ENCODE assay signal across 15 cellular contexts in genomic region chr6:36555750-36556252, GRCh38. TPM values are rescaled to one million over a fixed set of nuclear protein-coding genes. Genes with fewer than 3 reads are reported as not detected.
A peak's percentile ranks its signal among the peaks of the same experiment; 100 is the strongest.
DNase-seq lines count a peak whose midpoint lies in the region; ATAC-seq and TF ChIP-seq lines count a peak whose summit lies in the region.
"Had no signal": no experiment of that assay in that cellular context is flagged by ENCODE, and none has a peak within 500 bp of the region (broad histone marks: within the 10 kb centered on the region; RNA-seq: fewer than 3 reads in every experiment).

No MANE protein-coding gene starts in this region.

- peaks cover 47% of the 10 kb centered on the region for H3K4me1 Mint-ChIP-seq in CD14-positive monocyte
- H3K4me1 Mint-ChIP-seq in stimulated activated memory B cell treated with anti-CD40 and anti-IgM and Interleukin-4, amounts not matched to agents 10 μg/mL and 1 μg/mL and 100 μg/mL, for 72 hours = peaks cover 28% of the 10 kb centered on the region
- H3K4me1 Mint-ChIP-seq in stimulated activated naive B cell treated with anti-CD40 and anti-IgM and Interleukin-4, amounts not matched to agents 10 μg/mL and 1 μg/mL and 100 μg/mL, for 72 hours = peaks cover 15 to 26% of the 10 kb centered on the region in 2 donors

- no peaks in the 10 kb centered on the region for H3K9me3 ChIP-seq in OCI-LY7 (ENCODE audit: low read length)
- no peaks in the 10 kb centered on the region for H3K9me3 ChIP-seq in A673 (ENCODE audit: low read depth, low read length, poor library complexity, severe bottlenecking)
- H3K9me3 ChIP-seq: Caco-2 had no signal

- DNase-seq in CD14-positive monocyte (ENCODE audit: low spot score) = no peak
- DNase-seq in OCI-LY7 (ENCODE audit: low spot score) = no peak
- DNase-seq in islet precursor cell = peak; percentile 5
- DNase-seq in A673 (ENCODE audit: low spot score) = no peak
- DNase-seq in SW 1271 (lab: John Stamatoyannopoulos, UW) = no peak
- no peak for DNase-seq in KG1 (lab: John Stamatoyannopoulos, UW)
- no peak for DNase-seq in stimulated activated naive B cell treated with anti-CD40 and anti-IgM and Interleukin-4, amounts not matched to agents 10 μg/mL and 1 μg/mL and 100 μg/mL, for 72 hours
- DNase-seq: Caco-2; CD8-positive, alpha-beta memory T cell; DMS53; GF-D8; HCEC 1CT had no signal

- H2AFZ ChIP-seq in OCI-LY7 (ENCODE audit: low read length) = peak overlapping the region; percentile 66; the same call in 1 of the 2 replicates

- BruUV-seq in OCI-LY7 (replicated peaks; lab: Mats Ljungman, UMichigan) = no TSS peak
- no TSS peak for BruUV-seq in A673 (replicated peaks; lab: Mats Ljungman, UMichigan)

- POLR2A ChIA-PET in OCI-LY7 (lab: Charles Lee) = no interaction called here
- POLR2A ChIA-PET in A673 (lab: Charles Lee; ENCODE audit: low non-redundant PET) = interaction anchor here (0.6 kb wide), 1 partner anchor 17 kb away, joined by 16 read pairs; no protein-coding TSS in a partner anchor

- H3K9me2 ChIP-seq in OCI-LY7 (ENCODE audit: insufficient read depth, low read length) = no peaks in the 10 kb centered on the region

- H3K36me3 Mint-ChIP-seq in CD14-positive monocyte = no peaks in the 10 kb centered on the region
- no peaks in the 10 kb centered on the region for H3K36me3 Mint-ChIP-seq in stimulated activated memory B cell treated with anti-CD40 and anti-IgM and Interleukin-4, amounts not matched to agents 10 μg/mL and 1 μg/mL and 100 μg/mL, for 72 hours
- H3K36me3 Mint-ChIP-seq in stimulated activated naive B cell treated with anti-CD40 and anti-IgM and Interleukin-4, amounts not matched to agents 10 μg/mL and 1 μg/mL and 100 μg/mL, for 72 hours = no peaks in the 10 kb centered on the region

- H3K4me1 ChIP-seq in OCI-LY7 (ENCODE audit: insufficient read depth, low read length, poor library complexity, severe bottlenecking) = peaks cover 53% of the 10 kb centered on the region
- no peaks in the 10 kb centered on the region for H3K4me1 ChIP-seq in A673 (ENCODE audit: insufficient read depth, low read length, poor library complexity, severe bottlenecking)
- H3K4me1 ChIP-seq: Caco-2 had no signal

- H3K27me3 ChIP-seq in A673 (replicated peaks; ENCODE audit: insufficient read depth, low read depth, low read length, poor library complexity) = no peaks in the 10 kb centered on the region

- intact Hi-C loops in CD14-positive monocyte (cut with micrococcal nuclease) = no loop called here
- intact Hi-C loops in OCI-LY7 (cut with micrococcal nuclease; ENCODE audit: unreplicated experiment) = no loop called here
- intact Hi-C loops in A673 (cut with micrococcal nuclease; ENCODE audit: unreplicated experiment) = no loop called here

- H3K4me3 ChIP-seq in OCI-LY7 (ENCODE audit: low read depth, low read length, poor library complexity, severe bottlenecking) = no peak overlapping the region
- no peak overlapping the region for H3K4me3 ChIP-seq in A673 (ENCODE audit: low read depth, low read length, poor library complexity, severe bottlenecking)

- peak overlapping the region in 1 of 2 donors; percentile 24 for H3K4me3 Mint-ChIP-seq in CD14-positive monocyte
- no peak overlapping the region for H3K4me3 Mint-ChIP-seq in stimulated activated memory B cell treated with anti-CD40 and anti-IgM and Interleukin-4, amounts not matched to agents 10 μg/mL and 1 μg/mL and 100 μg/mL, for 72 hours
- H3K4me3 Mint-ChIP-seq in stimulated activated naive B cell treated with anti-CD40 and anti-IgM and Interleukin-4, amounts not matched to agents 10 μg/mL and 1 μg/mL and 100 μg/mL, for 72 hours = no peak overlapping the region
- H3K4me3 Mint-ChIP-seq: B cell; CD8-positive, alpha-beta memory T cell had no signal

- H3K36me3 ChIP-seq in OCI-LY7 (ENCODE audit: insufficient read depth, low read length) (no peaks in the 10 kb centered on the region), A673 (ENCODE audit: insufficient read depth, low read length, poor library complexity, severe bottlenecking) (no peaks in the 10 kb centered on the region)

- no peak for TF ChIP-seq CTCF in CD14-positive monocyte (IDR thresholded peaks at IDR 0.05)
- no peak for TF ChIP-seq CTCF in OCI-LY7 (conservative IDR thresholded peaks at IDR 0.05; ENCODE audit: low read length)
- no peak for TF ChIP-seq CTCF in A673 (conservative IDR thresholded peaks at IDR 0.05; ENCODE audit: low read depth, low read length)

- H3K4me2 ChIP-seq in OCI-LY7 (ENCODE audit: low read length) = no peak overlapping the region

- no peaks in the 10 kb centered on the region for H3K27me3 Mint-ChIP-seq in CD14-positive monocyte (ENCODE audit: low read depth in 3 of 3)
- H3K27me3 Mint-ChIP-seq in stimulated activated memory B cell treated with anti-CD40 and anti-IgM and Interleukin-4, amounts not matched to agents 10 μg/mL and 1 μg/mL and 100 μg/mL, for 72 hours = no peaks in the 10 kb centered on the region
- no peaks in the 10 kb centered on the region for H3K27me3 Mint-ChIP-seq in stimulated activated naive B cell treated with anti-CD40 and anti-IgM and Interleukin-4, amounts not matched to agents 10 μg/mL and 1 μg/mL and 100 μg/mL, for 72 hours
- H3K27me3 Mint-ChIP-seq: B cell had no signal

- peak overlapping the region; percentile 66 to 93 (median 91) for H3K27ac Mint-ChIP-seq in CD14-positive monocyte
- H3K27ac Mint-ChIP-seq in stimulated activated memory B cell treated with anti-CD40 and anti-IgM and Interleukin-4, amounts not matched to agents 10 μg/mL and 1 μg/mL and 100 μg/mL, for 72 hours = peak overlapping the region; percentile 8
- H3K27ac Mint-ChIP-seq in stimulated activated naive B cell treated with anti-CD40 and anti-IgM and Interleukin-4, amounts not matched to agents 10 μg/mL and 1 μg/mL and 100 μg/mL, for 72 hours = no peak overlapping the region
- H3K27ac Mint-ChIP-seq: B cell had no signal

- H4K20me1 ChIP-seq in OCI-LY7 (ENCODE audit: insufficient read depth, low read length) = no peaks in the 10 kb centered on the region

- no peak overlapping the region for H3K27ac ChIP-seq in OCI-LY7 (ENCODE audit: low read depth, low read length, poor library complexity, severe bottlenecking)
- no peak overlapping the region for H3K27ac ChIP-seq in A673 (ENCODE audit: low read depth, low read length, poor library complexity, severe bottlenecking)
- H3K27ac ChIP-seq: HL-60 had no signal

- CTCF ChIA-PET in OCI-LY7 (lab: Charles Lee; ENCODE audit: unreplicated experiment) = no interaction called here
- CTCF ChIA-PET in A673 (lab: Charles Lee) = interaction anchor here (0.7 kb wide), 1 partner anchor 198 kb away, joined by 7 read pairs; no protein-coding TSS in a partner anchor

- H3K9me3 Mint-ChIP-seq in CD14-positive monocyte = no peaks in the 10 kb centered on the region
- H3K9me3 Mint-ChIP-seq in stimulated activated memory B cell treated with anti-CD40 and anti-IgM and Interleukin-4, amounts not matched to agents 10 μg/mL and 1 μg/mL and 100 μg/mL, for 72 hours = no peaks in the 10 kb centered on the region
- H3K9me3 Mint-ChIP-seq in stimulated activated naive B cell treated with anti-CD40 and anti-IgM and Interleukin-4, amounts not matched to agents 10 μg/mL and 1 μg/mL and 100 μg/mL, for 72 hours = no peaks in the 10 kb centered on the region
- H3K9me3 Mint-ChIP-seq: CD8-positive, alpha-beta memory T cell had no signal

- no peak for ATAC-seq in stimulated activated memory B cell treated with anti-CD40 and anti-IgM and Interleukin-4, amounts not matched to agents 10 μg/mL and 1 μg/mL and 100 μg/mL, for 72 hours
- no peak for ATAC-seq in stimulated activated naive B cell treated with anti-CD40 and anti-IgM and Interleukin-4, amounts not matched to agents 10 μg/mL and 1 μg/mL and 100 μg/mL, for 72 hours (replicated peaks)

- no peaks in the 10 kb centered on the region for H3K79me2 ChIP-seq in OCI-LY7 (ENCODE audit: insufficient read depth, low read depth, low read length)

RNA-seq across cellular contexts. Expression of gene STK38, which starts 8.5 kb away (rescaled TPM):
- polyA plus RNA-seq in CD14-positive monocyte = 10 to 100 TPM; 57.1 to 95.7 TPM
- total RNA-seq in OCI-LY7 (2014; rRNA removed; shearing (Covaris generic)) = 22.4 and 29.4 TPM in 2 replicates
- total RNA-seq in OCI-LY7 (2022) (42.5 and 46.5 TPM in 2 replicates), A673 (2021) (21.2 and 24.2 TPM in 2 replicates)

RNA-seq across cellular contexts. Expression of gene SRSF3, which starts 38.4 kb away (rescaled TPM):
- polyA plus RNA-seq in CD14-positive monocyte = 100 to 1,000 TPM; 297 to 341 TPM
- total RNA-seq in OCI-LY7 (2014; rRNA removed; shearing (Covaris generic)) = 316 and 557 TPM in 2 replicates
- 498 and 539 TPM in 2 replicates for total RNA-seq in OCI-LY7 (2022)
- total RNA-seq in A673 (2021) = 623 and 682 TPM in 2 replicates
